Comparison of ENCODE assay signal across 10 cellular contexts in the genomic region with DNA sequence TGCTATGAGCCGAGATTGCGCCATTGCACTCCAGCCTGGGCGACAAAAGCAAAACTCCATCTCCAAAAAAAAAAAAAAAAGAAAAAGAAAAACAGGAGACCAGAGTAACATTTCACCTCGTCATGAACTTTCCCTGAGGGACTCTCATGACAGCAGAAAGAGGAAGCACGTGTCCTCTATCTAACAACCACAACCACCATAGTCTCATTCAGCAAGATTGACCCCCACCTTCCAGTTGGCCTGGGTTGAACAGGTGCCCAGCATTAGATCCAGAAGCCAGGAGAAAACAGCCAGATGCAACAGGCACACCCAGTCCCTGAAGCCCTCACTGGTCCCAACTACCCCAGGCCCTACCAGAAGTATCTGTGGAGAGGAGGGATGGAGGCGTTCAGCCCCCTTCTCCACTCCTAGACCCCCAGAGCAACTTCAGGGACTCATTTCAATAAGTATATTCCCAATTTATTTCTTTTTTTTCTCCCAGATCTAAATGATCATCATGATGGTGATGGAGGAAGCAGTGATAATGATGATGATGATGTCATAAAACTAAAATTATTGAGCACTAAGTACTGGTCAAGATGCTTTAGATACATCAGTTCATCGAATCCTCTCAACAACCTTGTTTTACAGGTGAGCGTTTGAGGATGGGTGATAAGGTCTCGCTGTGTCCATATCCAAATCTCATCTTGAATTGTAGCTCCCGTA.
DNase-seq lines count a peak whose midpoint lies in the region; ATAC-seq and TF ChIP-seq lines count a peak whose summit lies in the region.
"Had no signal": no experiment of that assay in that cellular context is flagged by ENCODE, and none has a peak within 500 bp of the region (broad histone marks: within the 10 kb centered on the region; RNA-seq: fewer than 3 reads in every experiment).

No MANE protein-coding gene starts in this region.

- no peak overlapping the region for H3K4me2 ChIP-seq in trophoblast cell (ENCODE audit: low read length)

- H3K79me2 ChIP-seq in trophoblast cell (ENCODE audit: control insufficient read depth, insufficient read depth, low read length, poor library complexity) = no peaks in the 10 kb centered on the region

- no peak overlapping the region for H2AK5ac ChIP-seq in trophoblast cell (ENCODE audit: low read length)

- H4K8ac ChIP-seq in trophoblast cell (ENCODE audit: low read depth, low read length) = no peak overlapping the region

- no peaks in the 10 kb centered on the region for H3K36me3 ChIP-seq in lower lobe of right lung
- H3K36me3 ChIP-seq in trophoblast cell (ENCODE audit: control insufficient read depth in 1 of 2, insufficient read depth in 2 of 2, low read length in 2 of 2) = no peaks in the 10 kb centered on the region

- H3K27ac ChIP-seq in lower lobe of right lung (no peak overlapping the region), trophoblast cell (ENCODE audit: low read depth, low read length) (no peak overlapping the region)

- no peak overlapping the region for H3K4ac ChIP-seq in trophoblast cell (ENCODE audit: low read depth, low read length)

- no peak overlapping the region for H2BK12ac ChIP-seq in trophoblast cell (ENCODE audit: low read length)

- H3K4me3 ChIP-seq in GM12865 (ENCODE audit: low read depth, low read length) (no peak overlapping the region), lower lobe of right lung (no peak overlapping the region), trophoblast cell (ENCODE audit: low read depth, low read length) (no peak overlapping the region)
- H3K4me3 ChIP-seq: body of pancreas had no signal

- no peak overlapping the region for H3K9ac ChIP-seq in trophoblast cell (ENCODE audit: low read length)

- H3K14ac ChIP-seq in trophoblast cell (ENCODE audit: low read length) = no peak overlapping the region

- TF ChIP-seq CTCF in GM12865 (IDR thresholded peaks at IDR 0.05; ENCODE audit: insufficient read depth, low read depth, low read length, missing control alignments) (no peak), lower lobe of right lung (IDR thresholded peaks at IDR 0.05) (no peak)

- ATAC-seq in GM21786 (IDR thresholded peaks at IDR 0.05; ENCODE audit: unreplicated experiment) (peak; percentile 46), lower lobe of right lung (peak; percentile 45 to 57), HG03439 (IDR thresholded peaks at IDR 0.05; ENCODE audit: unreplicated experiment) (no peak)
- ATAC-seq: body of pancreas, left lobe of liver had no signal

- no peak overlapping the region for H2BK120ac ChIP-seq in trophoblast cell (ENCODE audit: insufficient read depth, low read length, poor library complexity)

- no peak overlapping the region for H4K91ac ChIP-seq in trophoblast cell (ENCODE audit: low read depth, low read length)

- no CpG with 5 or more reads among the region's 10 CpGs for WGBS in trophoblast cell (ENCODE audit: extremely low coverage, insufficient coverage, insufficient read length)

- H3K27me3 ChIP-seq in lower lobe of right lung (ENCODE audit: low read depth) (no peaks in the 10 kb centered on the region), trophoblast cell (ENCODE audit: insufficient read depth, low read length) (no peaks in the 10 kb centered on the region)
- H3K27me3 ChIP-seq: body of pancreas had no signal

- peaks cover 29% of the 10 kb centered on the region for H3K4me1 ChIP-seq in lower lobe of right lung
- no peaks in the 10 kb centered on the region for H3K4me1 ChIP-seq in trophoblast cell (ENCODE audit: control insufficient read depth in 1 of 2, insufficient read depth in 2 of 2, low read length in 2 of 2)
- H3K4me1 ChIP-seq: body of pancreas had no signal

- DNase-seq in GM12865 (ENCODE audit: low read depth) (peak; percentile 51), OCI-M1 (lab: John Stamatoyannopoulos, UW) (peak; percentile 25), lower lobe of right lung (no peak), kidney glomerular epithelial cell (lab: John Stamatoyannopoulos, UW) (no peak), trophoblast cell (no peak)
- DNase-seq in stimulated activated CD4-positive, alpha-beta T cell treated with anti-CD3 and anti-CD28 coated beads, Interleukin-12 subunit alpha, Interleukin-12 subunit beta, amount 100 ng/mL, for 4 hours = no peak

- H4K12ac ChIP-seq in trophoblast cell (ENCODE audit: low read depth, low read length) = no peak overlapping the region

- H3K9me3 ChIP-seq in lower lobe of right lung = no peaks in the 10 kb centered on the region
- no peaks in the 10 kb centered on the region for H3K9me3 ChIP-seq in trophoblast cell (ENCODE audit: insufficient read depth, low read depth, low read length)
- H3K9me3 ChIP-seq: body of pancreas had no signal

- H2AFZ ChIP-seq in trophoblast cell (ENCODE audit: insufficient read depth, low read length, poor library complexity) = no peak overlapping the region

- H3K79me1 ChIP-seq in trophoblast cell (ENCODE audit: low read length) = no peaks in the 10 kb centered on the region

- H3K23ac ChIP-seq in trophoblast cell (ENCODE audit: low read length) = no peak overlapping the region

- H2BK5ac ChIP-seq in trophoblast cell (ENCODE audit: low read depth, low read length, poor library complexity) = no peak overlapping the region

- intact Hi-C loops in lower lobe of right lung (cut with DNase I) = no loop called here

- H3K18ac ChIP-seq in trophoblast cell (ENCODE audit: low read length) = no peak overlapping the region

Comparison
In these comparisons a context has a peak if more than half of its experiments do, and no peak if none do; other contexts are left out.
1. DNase-seq: peak in GM12865 (single experiment) and OCI-M1 (single experiment); none in lower lobe of right lung (single experiment), kidney glomerular epithelial cell (single experiment), trophoblast cell (0 of 2) and stimulated activated CD4-positive, alpha-beta T cell treated with anti-CD3 and anti-CD28 coated beads, Interleukin-12 subunit alpha, Interleukin-12 subunit beta, amount 100 ng/mL, for 4 hours (single experiment).